8 cellular contexts compared by ENCODE assay signal in the genomic region with DNA sequence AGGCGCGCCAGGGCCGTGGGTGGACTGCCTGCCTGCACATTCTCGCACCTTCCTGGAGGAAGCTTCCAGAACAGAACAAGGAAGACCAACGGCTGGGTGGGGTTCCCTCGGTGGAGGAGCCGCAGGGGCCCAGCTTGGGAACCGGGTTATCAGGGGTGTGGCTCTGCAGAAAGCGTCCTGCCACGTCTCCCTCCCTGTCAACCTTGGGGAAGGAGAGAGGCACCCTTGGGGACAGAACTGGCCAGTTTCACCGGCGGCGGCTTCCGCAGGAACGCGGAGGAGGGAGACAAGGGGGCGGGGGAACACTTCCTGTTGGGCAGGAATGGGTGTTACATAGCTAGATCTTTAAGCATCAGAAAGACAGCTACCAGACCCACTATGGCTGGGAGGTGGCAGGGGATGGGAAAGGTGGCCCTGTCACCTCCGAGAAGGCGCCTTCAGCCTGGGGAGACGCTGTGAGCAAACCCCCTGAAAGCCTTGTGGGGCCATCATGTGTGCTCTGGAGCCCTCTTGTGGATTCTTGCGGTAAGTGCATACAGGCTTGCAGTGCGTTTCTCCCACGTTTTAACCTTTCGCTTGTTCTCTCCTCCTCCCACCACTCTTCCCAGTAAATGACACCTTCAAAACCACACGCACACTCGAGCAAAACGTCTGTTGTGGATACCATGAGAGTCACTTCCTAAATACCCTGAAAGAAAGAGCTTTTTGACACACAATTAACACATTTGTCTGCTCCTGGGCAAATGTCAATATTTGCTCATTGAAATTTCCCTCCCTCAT. TPM values are rescaled to one million over a fixed set of nuclear protein-coding genes. Genes with fewer than 3 reads are reported as not detected.
DNase-seq lines count a peak whose midpoint lies in the region; ATAC-seq and TF ChIP-seq lines count a peak whose summit lies in the region.

No MANE protein-coding gene starts in this region.

- H3K36me3 Mint-ChIP-seq in activated T-cell treated with anti-CD3 and anti-CD28 coated beads, Interleukin-2, amount 50 U/mL, for 72 hours (ENCODE audit: insufficient read depth in 2 of 2), result no peaks in the 10 kb centered on the region
- no peaks in the 10 kb centered on the region for H3K36me3 Mint-ChIP-seq in naive thymus-derived CD4-positive, alpha-beta T cell

- peak overlapping the region; percentile 94 for H2AFZ ChIP-seq in fibroblast of lung (ENCODE audit: low read length)

- in situ Hi-C loops in Panc1 (cut with HindIII; ENCODE audit: low pct_unique_long_range_greater_than_20kb, low sequenced_read_pairs), result no loop called here

- TF ChIP-seq RAD21 in Ishikawa (IDR thresholded peaks at IDR 0.05; ENCODE audit: low read depth), result peak; percentile 97

- CTCF ChIA-PET in Panc1 (lab: Charles Lee), result interaction anchor here (0.6 to 1.6 kb wide), 7 partner anchors 13 to 234 kb away, joined by 3 to 21 read pairs (median 4); no protein-coding TSS in a partner anchor
- CTCF ChIA-PET in naive thymus-derived CD4-positive, alpha-beta T cell (lab: Charles Lee), result interaction anchor here (0.6 to 3.1 kb wide), 22 partner anchors 9 to 228 kb away, joined by 3 to 45 read pairs (median 4); a partner anchor contains a TSS

- H3K4me3 Mint-ChIP-seq in activated T-cell treated with anti-CD3 and anti-CD28 coated beads, Interleukin-2, amount 50 U/mL, for 72 hours, result peak overlapping the region; percentile 52 to 72
- H3K4me3 Mint-ChIP-seq in naive thymus-derived CD4-positive, alpha-beta T cell, result peak overlapping the region; percentile 37 to 84 (median 70)

- H3K27me3 ChIP-seq in Panc1 (ENCODE audit: control insufficient read depth, insufficient read depth, low read length) (no peaks in the 10 kb centered on the region), fibroblast of lung (ENCODE audit: control insufficient read depth, insufficient read depth, low read length) (peaks cover 2% of the 10 kb centered on the region)
- no peaks in the 10 kb centered on the region for H3K27me3 ChIP-seq in naive thymus-derived CD4-positive, alpha-beta T cell (ENCODE audit: control insufficient read depth in 2 of 2, insufficient read depth in 2 of 2, low read length in 2 of 2)

- intact Hi-C loops in Panc1 (cut with micrococcal nuclease; ENCODE audit: unreplicated experiment), result loop anchor here (1.0 to 10.0 kb wide), 4 partner anchors 109 to 499 kb away; a partner anchor contains a TSS
- intact Hi-C loops in naive thymus-derived CD4-positive, alpha-beta T cell (cut with micrococcal nuclease), result loop anchor here (1.0 to 5.0 kb wide), 13 partner anchors 35 to 1096 kb away; a partner anchor contains a TSS

- H3K36me3 ChIP-seq in Panc1 (ENCODE audit: control insufficient read depth, insufficient read depth, low read length) (no peaks in the 10 kb centered on the region), fibroblast of lung (ENCODE audit: control insufficient read depth, insufficient read depth, low read length) (no peaks in the 10 kb centered on the region)
- H3K36me3 ChIP-seq in naive thymus-derived CD4-positive, alpha-beta T cell (ENCODE audit: control insufficient read depth in 2 of 3, insufficient read depth in 3 of 3, low read length in 3 of 3), result no peaks in the 10 kb centered on the region

- H3K27me3 Mint-ChIP-seq in activated T-cell treated with anti-CD3 and anti-CD28 coated beads, Interleukin-2, amount 50 U/mL, for 72 hours (ENCODE audit: low read depth), result peaks cover 16% of the 10 kb centered on the region
- peaks cover 0 to 8% (median 0%) of the 10 kb centered on the region in 5 donors for H3K27me3 Mint-ChIP-seq in naive thymus-derived CD4-positive, alpha-beta T cell

- H3K9me3 ChIP-seq in Panc1 (ENCODE audit: control insufficient read depth, insufficient read depth, low read depth, low read length) (no peaks in the 10 kb centered on the region), fibroblast of lung (ENCODE audit: control insufficient read depth, insufficient read depth, low read depth, low read length) (no peaks in the 10 kb centered on the region)
- no peaks in the 10 kb centered on the region for H3K9me3 ChIP-seq in naive thymus-derived CD4-positive, alpha-beta T cell (ENCODE audit: control insufficient read depth in 2 of 3, low read length in 3 of 3)

- H3K4me2 ChIP-seq in fibroblast of lung (ENCODE audit: extremely low read depth, insufficient read depth, low read length), result peak overlapping the region; percentile 92

- H3K9ac ChIP-seq in fibroblast of lung (ENCODE audit: insufficient read depth, low read length), result peak overlapping the region; percentile 20

- H3K27ac ChIP-seq in Panc1 (ENCODE audit: low read length) (peak overlapping the region; percentile 51), fibroblast of lung (ENCODE audit: insufficient read depth, low read length) (no peak overlapping the region)
- H3K27ac ChIP-seq in naive thymus-derived CD4-positive, alpha-beta T cell (ENCODE audit: low read depth, low read length), result peak overlapping the region; percentile 58

- H3K4me1 Mint-ChIP-seq in activated T-cell treated with anti-CD3 and anti-CD28 coated beads, Interleukin-2, amount 50 U/mL, for 72 hours (ENCODE audit: low read depth), result peaks cover 38% of the 10 kb centered on the region
- H3K4me1 Mint-ChIP-seq in naive thymus-derived CD4-positive, alpha-beta T cell, result peaks cover 7 to 18% (median 13%) of the 10 kb centered on the region in 7 donors

- no peak for TF ChIP-seq EP300 in Ishikawa (IDR thresholded peaks at IDR 0.05; ENCODE audit: borderline replicate concordance)

- DNase-seq in NCI-H524 (lab: John Stamatoyannopoulos, UW) (peak; percentile 40 to 79), NCI-H524 treated with DMSO at 0.1 percent for 48 hours (lab: John Stamatoyannopoulos, UW) (no peak), Panc1 (ENCODE audit: low read depth, low spot score) (peak; percentile 71), fibroblast of lung (ENCODE audit: low read depth in 2 of 2) (peak; percentile 57 to 78)
- DNase-seq in activated T-cell treated with anti-CD3 and anti-CD28 coated beads, Interleukin-2, amount 50 U/mL, for 72 hours, result peak; percentile 77 to 78
- peak; percentile 47 to 81 (median 74) for DNase-seq in naive thymus-derived CD4-positive, alpha-beta T cell
- peak; percentile 45 to 57 for DNase-seq in stimulated activated CD8-positive, alpha-beta memory T cell treated with anti-CD3 and anti-CD28 coated beads, Interleukin-7, amount 100 ng/mL, for 48 hours (ENCODE audit: extremely low read depth in 1 of 2, low read depth in 1 of 2)

- H3K4me1 ChIP-seq in Panc1 (ENCODE audit: control insufficient read depth, insufficient read depth, low read length) (peaks cover 5% of the 10 kb centered on the region; the same call in 1 of the 2 replicates), fibroblast of lung (ENCODE audit: control insufficient read depth, extremely low read depth, insufficient read depth, low read length) (peaks cover 10% of the 10 kb centered on the region)
- peaks cover 11 to 12% of the 10 kb centered on the region in 2 donors for H3K4me1 ChIP-seq in naive thymus-derived CD4-positive, alpha-beta T cell (ENCODE audit: control insufficient read depth in 2 of 2, insufficient read depth in 2 of 2, low read length in 2 of 2)

- H3K9me3 Mint-ChIP-seq in activated T-cell treated with anti-CD3 and anti-CD28 coated beads, Interleukin-2, amount 50 U/mL, for 72 hours, result no peaks in the 10 kb centered on the region
- no peaks in the 10 kb centered on the region for H3K9me3 Mint-ChIP-seq in naive thymus-derived CD4-positive, alpha-beta T cell

- no TSS peak for BruUV-seq in Panc1 (replicated peaks; lab: Mats Ljungman, UMichigan)

- ATAC-seq in Panc1, result peak; percentile 79
- ATAC-seq in activated T-cell treated with anti-CD3 and anti-CD28 coated beads, Interleukin-2, amount 50 U/mL, for 72 hours (replicated peaks in 1 of 2), result peak; percentile 81
- ATAC-seq in naive thymus-derived CD4-positive, alpha-beta T cell, result peak; percentile 94

- peak overlapping the region; percentile 19 to 52 for H3K4me3 ChIP-seq in Panc1 (ENCODE audit: low read depth in 2 of 2, low read length in 2 of 2)
- H3K4me3 ChIP-seq in fibroblast of lung (replicated peaks in 1 of 4; ENCODE audit: control extremely low read depth in 1 of 4, insufficient read depth in 1 of 4, low read depth in 3 of 4, low read length in 4 of 4), result peak overlapping the region; percentile 38 to 60 (median 48)
- peak overlapping the region; percentile 69 for H3K4me3 ChIP-seq in naive thymus-derived CD4-positive, alpha-beta T cell (ENCODE audit: low read length)

- POLR2A ChIA-PET in Panc1 (lab: Charles Lee), result interaction anchor here (0.5 kb wide), 1 partner anchor 73 kb away, joined by 3 read pairs; no protein-coding TSS in a partner anchor
- POLR2A ChIA-PET in naive thymus-derived CD4-positive, alpha-beta T cell (lab: Charles Lee), result interaction anchor here (0.6 to 1.6 kb wide), 3 partner anchors 14 to 209 kb away, joined by 3 to 5 read pairs (median 4); no protein-coding TSS in a partner anchor

- H3K27ac Mint-ChIP-seq in activated T-cell treated with anti-CD3 and anti-CD28 coated beads, Interleukin-2, amount 50 U/mL, for 72 hours, result peak overlapping the region; percentile 52
- H3K27ac Mint-ChIP-seq in naive thymus-derived CD4-positive, alpha-beta T cell, result peak overlapping the region; percentile 37 to 84 (median 69)

- no peaks in the 10 kb centered on the region for H3K79me2 ChIP-seq in fibroblast of lung (ENCODE audit: control insufficient read depth, insufficient read depth, low read length)

- no peaks in the 10 kb centered on the region for H4K20me1 ChIP-seq in fibroblast of lung (ENCODE audit: control insufficient read depth, extremely low read depth, insufficient read depth, low read length)

- peak; percentile 96 for TF ChIP-seq CTCF in Panc1 (IDR thresholded peaks at IDR 0.05)
- TF ChIP-seq CTCF in fibroblast of lung (conservative IDR thresholded peaks at IDR 0.05 in 1 of 2, IDR thresholded peaks at IDR 0.05 in 1 of 2; ENCODE audit: low read depth in 1 of 2, low read length in 2 of 2), result peak; percentile 97 to 99

RNA-seq across cellular contexts. Expression of a gene that starts 3.8 kb away (rescaled TPM):
- total RNA-seq in Panc1 (2021; ENCODE audit: unreplicated experiment) (5.5 TPM), fibroblast of lung (1.5 and 3.8 TPM in 2 replicates)
- polyA plus RNA-seq in Panc1 (2012; ENCODE audit: insufficient read length), result 0.53 TPM
- total RNA-seq in activated T-cell treated with anti-CD3 and anti-CD28 coated beads, Interleukin-2, amount 50 U/mL, for 72 hours, result 1 to 10 TPM in 1 of 2 donors, under 1 TPM in 1; 0.31 to 3.4 TPM
- polyA plus RNA-seq in fibroblast of lung, result 1.6 and 4.3 TPM in 2 replicates
- polyA plus RNA-seq in fibroblast of lung (2012), result 2.8 and 6.7 TPM in 2 replicates
- 4.9 and 14.1 TPM in 2 replicates for polyA minus RNA-seq in fibroblast of lung (ENCODE audit: low replicate concordance)
- 1 to 10 TPM in 1 of 5 experiments, under 1 TPM in 4; 0.05 to 1.9 (median 0.57) TPM for total RNA-seq in naive thymus-derived CD4-positive, alpha-beta T cell
- polyA plus RNA-seq in naive thymus-derived CD4-positive, alpha-beta T cell, result under 1 TPM in 1 of 2 donors, not detected in 1; 0.24 TPM

RNA-seq across cellular contexts. Expression of a gene that starts 48.1 kb away (rescaled TPM):
- total RNA-seq in Panc1 (2021; ENCODE audit: unreplicated experiment) (51.1 TPM), fibroblast of lung (26.7 and 27.7 TPM in 2 replicates)
- polyA plus RNA-seq in Panc1 (2012; ENCODE audit: insufficient read length), result 14.8 TPM
- total RNA-seq in activated T-cell treated with anti-CD3 and anti-CD28 coated beads, Interleukin-2, amount 50 U/mL, for 72 hours, result 10 to 100 TPM; 82.9 to 94.2 TPM
- polyA plus RNA-seq in fibroblast of lung, result 22.4 and 26.3 TPM in 2 replicates
- polyA plus RNA-seq in fibroblast of lung (2012), result 12.7 and 13.6 TPM in 2 replicates
- 20.3 and 26.8 TPM in 2 replicates for polyA minus RNA-seq in fibroblast of lung (ENCODE audit: low replicate concordance)
- 100 to 1,000 TPM in 2 of 5 experiments, 10 to 100 TPM in 3; 69.5 to 175 (median 73.0) TPM for total RNA-seq in naive thymus-derived CD4-positive, alpha-beta T cell
- 10 to 100 TPM; 14.1 to 19.3 TPM for polyA plus RNA-seq in naive thymus-derived CD4-positive, alpha-beta T cell
